23 cellular contexts compared by ENCODE assay signal in the genomic region with DNA sequence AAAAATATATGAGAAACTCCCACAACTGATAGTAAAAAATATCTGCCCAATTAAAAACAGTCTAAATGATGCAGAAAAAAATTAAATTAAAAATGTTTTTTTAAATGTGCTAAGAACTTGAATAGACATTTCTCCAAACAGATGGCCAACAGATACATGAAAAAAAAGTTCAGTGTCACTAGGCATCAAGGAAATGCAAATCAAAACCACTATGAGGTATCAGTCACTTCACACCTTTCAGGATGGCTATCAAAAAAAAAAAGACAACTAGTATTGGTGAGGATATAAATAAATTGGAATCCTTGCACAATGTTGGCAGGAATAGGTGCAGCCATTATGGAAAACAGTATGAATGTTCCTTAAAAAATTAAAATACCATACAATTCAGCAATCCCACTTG. TPM values are rescaled to one million over a fixed set of nuclear protein-coding genes. Genes with fewer than 3 reads are reported as not detected.
DNase-seq lines count a peak whose midpoint lies in the region; ATAC-seq and TF ChIP-seq lines count a peak whose summit lies in the region.
"Had no signal": no experiment of that assay in that cellular context is flagged by ENCODE, and none has a peak within 500 bp of the region (broad histone marks: within the 10 kb centered on the region; RNA-seq: fewer than 3 reads in every experiment).

No MANE protein-coding gene starts in this region.

- peak overlapping the region; percentile 23 for H3K27ac Mint-ChIP-seq in activated T-helper 1 cell treated with anti-CD3 and anti-CD28 coated beads, Interleukin-12 subunit alpha, Interleukin-12 subunit beta, Interleukin-2, Interleukin-4 antibody, amounts not matched to agents 30 ng/mL and 10 ng/mL and 1 ng/mL, durations not matched to agents 14 hours and 24 hours and 36 hours
- H3K27ac Mint-ChIP-seq in T-helper 2 cell treated with Interferon-gamma antibody and Interleukin-4, amounts not matched to agents 5 μg/mL and 100 μg/mL, for 36 hours, result no peak overlapping the region
- no peak overlapping the region for H3K27ac Mint-ChIP-seq in type B pancreatic cell
- H3K27ac Mint-ChIP-seq: activated CD8-positive, alpha-beta memory T cell treated with anti-CD3 and anti-CD28 coated beads, Interleukin-2, amount 10 ng/mL, durations not matched to agents 7 days and 5 days had no signal

- no peaks in the 10 kb centered on the region for H3K9me3 Mint-ChIP-seq in activated T-helper 1 cell treated with anti-CD3 and anti-CD28 coated beads, Interleukin-12 subunit alpha, Interleukin-12 subunit beta, Interleukin-2, Interleukin-4 antibody, amounts not matched to agents 30 ng/mL and 10 ng/mL and 1 ng/mL, durations not matched to agents 14 hours and 24 hours and 36 hours
- H3K9me3 Mint-ChIP-seq in T-helper 2 cell treated with Interferon-gamma antibody and Interleukin-4, amounts not matched to agents 5 μg/mL and 100 μg/mL, for 36 hours, result no peaks in the 10 kb centered on the region
- no peaks in the 10 kb centered on the region for H3K9me3 Mint-ChIP-seq in type B pancreatic cell
- H3K9me3 Mint-ChIP-seq: central memory CD8-positive, alpha-beta T cell had no signal

- H3K4me1 ChIP-seq in heart left ventricle, result peaks cover 0 to 13% (median 0%) of the 10 kb centered on the region in 12 donors
- H3K4me1 ChIP-seq: SJSA1 had no signal

- DNase-seq in activated T-helper 1 cell treated with anti-CD3 and anti-CD28 coated beads, Interleukin-12 subunit alpha, Interleukin-12 subunit beta, Interleukin-2, Interleukin-4 antibody, amounts not matched to agents 30 ng/mL and 10 ng/mL and 1 ng/mL, durations not matched to agents 14 hours and 24 hours and 36 hours (ENCODE audit: low spot score), result no peak
- DNase-seq in cerebellar nuclear complex (lab: John Stamatoyannopoulos, UW), result no peak
- DNase-seq in T-helper 2 cell treated with Interferon-gamma antibody and Interleukin-4, amounts not matched to agents 5 μg/mL and 100 μg/mL, for 36 hours (ENCODE audit: low spot score), result no peak
- DNase-seq in heart left ventricle, result no peak
- no peak for DNase-seq in type B pancreatic cell (ENCODE audit: extremely low spot score, unreplicated experiment)
- DNase-seq: activated CD4-positive, CD25-positive, alpha-beta regulatory T cell treated with anti-CD3 and anti-CD28 coated beads, Interleukin-2, amount 50 U/mL, for 72 hours; activated CD8-positive, alpha-beta memory T cell treated with anti-CD3 and anti-CD28 coated beads, Interleukin-2, amount 10 ng/mL, durations not matched to agents 7 days and 5 days; activated gamma-delta T cell; effector CD8-positive, alpha-beta T cell; hippocampal formation; kidney glomerular epithelial cell; mesendoderm; NCI-H2081; NCI-H524 treated with DMSO at 0.1 percent for 48 hours; nephron progenitor cell had no signal

- H3K9me3 ChIP-seq in heart left ventricle, result no peaks in the 10 kb centered on the region
- H3K9me3 ChIP-seq: SJSA1, thoracic aorta had no signal

- no peak overlapping the region for H3K27ac ChIP-seq in heart left ventricle
- H3K27ac ChIP-seq: SJSA1, thoracic aorta had no signal

- TF ChIP-seq CTCF in heart left ventricle (IDR thresholded peaks at IDR 0.05) (no peak), type B pancreatic cell (conservative IDR thresholded peaks at IDR 0.05) (no peak)

- ATAC-seq in GM18867 (IDR thresholded peaks at IDR 0.05; ENCODE audit: unreplicated experiment), result peak; percentile 94
- peak; percentile 73 for ATAC-seq in GM21447 (IDR thresholded peaks at IDR 0.05; ENCODE audit: unreplicated experiment)
- peak; percentile 69 for ATAC-seq in HG03135 (IDR thresholded peaks at IDR 0.05; ENCODE audit: unreplicated experiment)
- no peak for ATAC-seq in heart left ventricle
- ATAC-seq: activated CD8-positive, alpha-beta memory T cell treated with anti-CD3 and anti-CD28 coated beads, Interleukin-2, amount 10 ng/mL, durations not matched to agents 7 days and 5 days had no signal

- H3K4me3 ChIP-seq in heart left ventricle, result no peak overlapping the region
- H3K4me3 ChIP-seq: SJSA1, smooth muscle cell, thoracic aorta had no signal

- no peaks in the 10 kb centered on the region for H3K27me3 ChIP-seq in heart left ventricle
- H3K27me3 ChIP-seq: SJSA1 had no signal

- peaks cover 0 to 57% (median 33%) of the 10 kb centered on the region in 9 donors for H3K36me3 ChIP-seq in heart left ventricle
- H3K36me3 ChIP-seq: thoracic aorta had no signal

- intact Hi-C loops in activated T-helper 1 cell treated with anti-CD3 and anti-CD28 coated beads, Interleukin-12 subunit alpha, Interleukin-12 subunit beta, Interleukin-2, Interleukin-4 antibody, amounts not matched to agents 30 ng/mL and 10 ng/mL and 1 ng/mL, durations not matched to agents 14 hours and 24 hours and 36 hours (cut with micrococcal nuclease), result no loop called here
- intact Hi-C loops in heart left ventricle (cut with DNase I), result no loop called here

- H3K4me1 Mint-ChIP-seq in activated T-helper 1 cell treated with anti-CD3 and anti-CD28 coated beads, Interleukin-12 subunit alpha, Interleukin-12 subunit beta, Interleukin-2, Interleukin-4 antibody, amounts not matched to agents 30 ng/mL and 10 ng/mL and 1 ng/mL, durations not matched to agents 14 hours and 24 hours and 36 hours (ENCODE audit: low read depth), result peaks cover 20% of the 10 kb centered on the region
- peaks cover 32% of the 10 kb centered on the region for H3K4me1 Mint-ChIP-seq in T-helper 2 cell treated with Interferon-gamma antibody and Interleukin-4, amounts not matched to agents 5 μg/mL and 100 μg/mL, for 36 hours (ENCODE audit: low read depth)
- no peaks in the 10 kb centered on the region for H3K4me1 Mint-ChIP-seq in type B pancreatic cell (ENCODE audit: unreplicated experiment)
- H3K4me1 Mint-ChIP-seq: nephron progenitor cell had no signal

- TF ChIP-seq POLR2A in heart left ventricle (IDR thresholded peaks at IDR 0.05), result no peak

- H3K27me3 Mint-ChIP-seq in activated T-helper 1 cell treated with anti-CD3 and anti-CD28 coated beads, Interleukin-12 subunit alpha, Interleukin-12 subunit beta, Interleukin-2, Interleukin-4 antibody, amounts not matched to agents 30 ng/mL and 10 ng/mL and 1 ng/mL, durations not matched to agents 14 hours and 24 hours and 36 hours (ENCODE audit: insufficient read depth), result no peaks in the 10 kb centered on the region
- H3K27me3 Mint-ChIP-seq in T-helper 2 cell treated with Interferon-gamma antibody and Interleukin-4, amounts not matched to agents 5 μg/mL and 100 μg/mL, for 36 hours (ENCODE audit: low read depth), result no peaks in the 10 kb centered on the region
- H3K27me3 Mint-ChIP-seq in type B pancreatic cell, result no peaks in the 10 kb centered on the region
- H3K27me3 Mint-ChIP-seq: activated CD8-positive, alpha-beta memory T cell treated with anti-CD3 and anti-CD28 coated beads, Interleukin-2, amount 10 ng/mL, durations not matched to agents 7 days and 5 days; central memory CD8-positive, alpha-beta T cell; progenitor cell of endocrine pancreas had no signal

- peaks cover 38% of the 10 kb centered on the region for H3K36me3 Mint-ChIP-seq in activated T-helper 1 cell treated with anti-CD3 and anti-CD28 coated beads, Interleukin-12 subunit alpha, Interleukin-12 subunit beta, Interleukin-2, Interleukin-4 antibody, amounts not matched to agents 30 ng/mL and 10 ng/mL and 1 ng/mL, durations not matched to agents 14 hours and 24 hours and 36 hours (ENCODE audit: low read depth)
- H3K36me3 Mint-ChIP-seq in T-helper 2 cell treated with Interferon-gamma antibody and Interleukin-4, amounts not matched to agents 5 μg/mL and 100 μg/mL, for 36 hours (ENCODE audit: low read depth), result peaks cover 62% of the 10 kb centered on the region
- peaks cover 43% of the 10 kb centered on the region for H3K36me3 Mint-ChIP-seq in type B pancreatic cell

- no peak overlapping the region for H3K4me3 Mint-ChIP-seq in activated T-helper 1 cell treated with anti-CD3 and anti-CD28 coated beads, Interleukin-12 subunit alpha, Interleukin-12 subunit beta, Interleukin-2, Interleukin-4 antibody, amounts not matched to agents 30 ng/mL and 10 ng/mL and 1 ng/mL, durations not matched to agents 14 hours and 24 hours and 36 hours
- H3K4me3 Mint-ChIP-seq in T-helper 2 cell treated with Interferon-gamma antibody and Interleukin-4, amounts not matched to agents 5 μg/mL and 100 μg/mL, for 36 hours, result no peak overlapping the region
- H3K4me3 Mint-ChIP-seq in type B pancreatic cell, result no peak overlapping the region
- H3K4me3 Mint-ChIP-seq: activated CD8-positive, alpha-beta memory T cell treated with anti-CD3 and anti-CD28 coated beads, Interleukin-2, amount 10 ng/mL, durations not matched to agents 7 days and 5 days; nephron progenitor cell had no signal

RNA-seq across cellular contexts. Expression of a gene that starts 16.6 kb away (rescaled TPM):
- total RNA-seq in activated T-helper 1 cell treated with anti-CD3 and anti-CD28 coated beads, Interleukin-12 subunit alpha, Interleukin-12 subunit beta, Interleukin-2, Interleukin-4 antibody, amounts not matched to agents 30 ng/mL and 10 ng/mL and 1 ng/mL, durations not matched to agents 14 hours and 24 hours and 36 hours, result 38.3 and 40.2 TPM in 2 replicates
- total RNA-seq in heart left ventricle, result 10 to 100 TPM; 10.9 to 21.6 (median 13.3) TPM
- 10 to 100 TPM; 14.1 to 18.5 TPM for polyA plus RNA-seq in heart left ventricle
- 32.6 and 42.7 TPM in 2 replicates for total RNA-seq in type B pancreatic cell (ENCODE audit: low replicate concordance)

RNA-seq across cellular contexts. Expression of a gene that starts 54.7 kb away (rescaled TPM):
- total RNA-seq in activated T-helper 1 cell treated with anti-CD3 and anti-CD28 coated beads, Interleukin-12 subunit alpha, Interleukin-12 subunit beta, Interleukin-2, Interleukin-4 antibody, amounts not matched to agents 30 ng/mL and 10 ng/mL and 1 ng/mL, durations not matched to agents 14 hours and 24 hours and 36 hours, result 0.39 and 0.67 TPM in 2 replicates
- total RNA-seq in heart left ventricle (1 to 10 TPM in 1 of 9 donors, under 1 TPM in 6, not detected in 2; 0.16 to 1.4 (median 0.45) TPM), type B pancreatic cell (ENCODE audit: low replicate concordance) (0.43 and 0.67 TPM in 2 replicates)
- polyA plus RNA-seq in heart left ventricle, result under 1 TPM; 0.11 to 0.24 TPM

Comparison
In these comparisons a context has a peak if more than half of its experiments do, and no peak if none do; other contexts are left out.
1. ATAC-seq: peak in GM18867 (single experiment), GM21447 (single experiment) and HG03135 (single experiment); none in heart left ventricle (0 of 4).